Comparison of ENCODE assay signal across 8 cellular contexts in the genomic region with DNA sequence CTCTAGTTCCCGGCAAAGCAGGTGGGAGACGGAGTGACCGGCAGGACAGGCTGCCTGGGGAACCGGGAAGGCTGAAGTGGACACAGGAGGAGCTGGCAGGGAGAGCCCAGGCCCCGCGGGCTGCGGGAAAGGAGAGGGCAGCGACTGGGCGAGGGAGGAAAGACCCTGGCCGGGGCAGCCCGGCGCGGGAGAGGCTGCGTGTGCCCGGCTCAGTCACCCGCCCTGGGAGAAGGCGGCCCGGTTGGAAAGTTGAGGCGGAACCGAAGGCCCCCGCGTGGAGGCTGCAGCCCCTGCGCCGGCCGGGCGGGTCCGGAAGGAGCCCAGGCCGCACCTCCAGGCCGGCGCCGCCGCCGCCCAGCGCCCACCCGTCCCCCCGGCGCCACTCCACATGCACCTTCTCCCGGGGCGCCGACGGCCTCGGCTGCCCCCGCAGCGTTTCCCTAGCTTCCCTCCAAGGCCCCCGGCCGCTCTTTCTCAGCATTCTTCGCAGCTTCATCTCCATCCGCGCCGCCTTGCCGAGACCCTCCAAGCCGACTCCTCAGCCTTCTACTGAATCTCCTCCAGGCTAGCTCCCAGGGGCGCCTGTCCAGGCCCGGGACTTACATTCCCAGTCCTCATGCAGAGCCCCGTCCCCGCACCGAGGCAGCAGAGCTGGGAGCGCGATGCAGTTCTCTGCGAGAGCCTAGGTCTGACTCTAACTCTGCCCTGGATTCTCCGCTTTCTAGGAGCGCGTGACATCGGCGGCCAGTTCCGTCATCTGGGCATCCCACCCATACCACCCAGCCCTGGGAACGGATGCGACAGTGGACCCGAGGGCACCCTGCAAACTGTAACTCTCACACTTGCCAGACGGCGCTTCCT.
DNase-seq lines count a peak whose midpoint lies in the region; ATAC-seq, FAIRE-seq and TF ChIP-seq lines count a peak whose summit lies in the region.

No MANE protein-coding gene starts in this region.

- DNase-seq in activated T-helper 1 cell treated with anti-CD3 and anti-CD28 coated beads, Interleukin-12 subunit alpha, Interleukin-12 subunit beta, Interleukin-2, Interleukin-4 antibody, amounts not matched to agents 30 ng/mL and 10 ng/mL and 1 ng/mL, durations not matched to agents 14 hours and 24 hours and 36 hours (ENCODE audit: low spot score), result no peak
- DNase-seq in left cardiac atrium, result peak; percentile 61
- peak in 2 of 6 donors; percentile 62 to 63 for DNase-seq in pancreas
- DNase-seq in RWPE1 (ENCODE audit: low spot score), result no peak

- H3K9me3 Mint-ChIP-seq in activated T-helper 1 cell treated with anti-CD3 and anti-CD28 coated beads, Interleukin-12 subunit alpha, Interleukin-12 subunit beta, Interleukin-2, Interleukin-4 antibody, amounts not matched to agents 30 ng/mL and 10 ng/mL and 1 ng/mL, durations not matched to agents 14 hours and 24 hours and 36 hours, result peaks cover 3% of the 10 kb centered on the region

- H3K4me1 ChIP-seq in BLaER1, result peaks cover 4% of the 10 kb centered on the region
- peaks cover 13 to 17% (median 14%) of the 10 kb centered on the region in 3 donors for H3K4me1 ChIP-seq in pancreas

- TF ChIP-seq CTCF in pancreas (IDR thresholded peaks at IDR 0.05) (no peak), RWPE1 (conservative IDR thresholded peaks at IDR 0.05; ENCODE audit: low read depth) (no peak)

- intact Hi-C loops in activated T-helper 1 cell treated with anti-CD3 and anti-CD28 coated beads, Interleukin-12 subunit alpha, Interleukin-12 subunit beta, Interleukin-2, Interleukin-4 antibody, amounts not matched to agents 30 ng/mL and 10 ng/mL and 1 ng/mL, durations not matched to agents 14 hours and 24 hours and 36 hours (cut with micrococcal nuclease), result no loop called here
- intact Hi-C loops in left cardiac atrium (cut with DNase I) (no loop called here), pancreas (cut with DNase I) (no loop called here)

- POLR2A ChIA-PET in RWPE1 (lab: Yijun Ruan, JAX; ENCODE audit: low non-redundant PET), result no interaction called here

- H3K27me3 Mint-ChIP-seq in activated T-helper 1 cell treated with anti-CD3 and anti-CD28 coated beads, Interleukin-12 subunit alpha, Interleukin-12 subunit beta, Interleukin-2, Interleukin-4 antibody, amounts not matched to agents 30 ng/mL and 10 ng/mL and 1 ng/mL, durations not matched to agents 14 hours and 24 hours and 36 hours (ENCODE audit: insufficient read depth), result peaks cover 30% of the 10 kb centered on the region

- H3K9ac ChIP-seq in BLaER1, result no peak overlapping the region

- 40% methylated on average over 57 to 71 of the region's 71 CpGs for WGBS in pancreas, 2 donors

- no peak overlapping the region for H3K4me2 ChIP-seq in BLaER1

- H3K4me3 Mint-ChIP-seq in activated T-helper 1 cell treated with anti-CD3 and anti-CD28 coated beads, Interleukin-12 subunit alpha, Interleukin-12 subunit beta, Interleukin-2, Interleukin-4 antibody, amounts not matched to agents 30 ng/mL and 10 ng/mL and 1 ng/mL, durations not matched to agents 14 hours and 24 hours and 36 hours, result peak overlapping the region; percentile 57

- peaks cover 44% of the 10 kb centered on the region for H3K9me3 ChIP-seq in BLaER1
- no peaks in the 10 kb centered on the region for H3K9me3 ChIP-seq in pancreas

- H3K27me3 ChIP-seq in BLaER1 (peaks cover 74% of the 10 kb centered on the region), pancreas (no peaks in the 10 kb centered on the region)

- no peak overlapping the region for H3K27ac ChIP-seq in BLaER1
- no peak overlapping the region for H3K27ac ChIP-seq in pancreas
- H3K27ac ChIP-seq in RWPE1, result no peak overlapping the region

- no peak for FAIRE-seq in pancreas (lab: Jason Lieb, UNC)

- CTCF ChIA-PET in RWPE1 (lab: Yijun Ruan, JAX), result no interaction called here

- H3K36me3 Mint-ChIP-seq in activated T-helper 1 cell treated with anti-CD3 and anti-CD28 coated beads, Interleukin-12 subunit alpha, Interleukin-12 subunit beta, Interleukin-2, Interleukin-4 antibody, amounts not matched to agents 30 ng/mL and 10 ng/mL and 1 ng/mL, durations not matched to agents 14 hours and 24 hours and 36 hours (ENCODE audit: low read depth), result peaks cover 9% of the 10 kb centered on the region

- H3K4me1 Mint-ChIP-seq in activated T-helper 1 cell treated with anti-CD3 and anti-CD28 coated beads, Interleukin-12 subunit alpha, Interleukin-12 subunit beta, Interleukin-2, Interleukin-4 antibody, amounts not matched to agents 30 ng/mL and 10 ng/mL and 1 ng/mL, durations not matched to agents 14 hours and 24 hours and 36 hours (ENCODE audit: low read depth), result peaks cover 37% of the 10 kb centered on the region

- ATAC-seq in left cardiac atrium, result peak; percentile 55 to 59
- peak in 3 of 4 donors; percentile 4 to 16 (median 11) for ATAC-seq in pancreas
- ATAC-seq in HG03108 (IDR thresholded peaks at IDR 0.05; ENCODE audit: unreplicated experiment), result no peak
- no peak for ATAC-seq in HG02973 (IDR thresholded peaks at IDR 0.05; ENCODE audit: unreplicated experiment)
- ATAC-seq in HG02571 (IDR thresholded peaks at IDR 0.05; ENCODE audit: unreplicated experiment), result no peak

- H4K20me1 ChIP-seq in BLaER1, result peaks cover 23% of the 10 kb centered on the region

- peak overlapping the region; percentile 23; the same call in 1 of the 2 replicates for H3K4me3 ChIP-seq in BLaER1
- peak overlapping the region in 2 of 4 donors; percentile 19 to 37 for H3K4me3 ChIP-seq in pancreas

- H3K36me3 ChIP-seq in BLaER1 (no peaks in the 10 kb centered on the region), pancreas (no peaks in the 10 kb centered on the region)

- no peak overlapping the region for H3K27ac Mint-ChIP-seq in activated T-helper 1 cell treated with anti-CD3 and anti-CD28 coated beads, Interleukin-12 subunit alpha, Interleukin-12 subunit beta, Interleukin-2, Interleukin-4 antibody, amounts not matched to agents 30 ng/mL and 10 ng/mL and 1 ng/mL, durations not matched to agents 14 hours and 24 hours and 36 hours

Comparison
In these comparisons a context has a peak if more than half of its experiments do, and no peak if none do; other contexts are left out.
1. ATAC-seq: peak in left cardiac atrium (2 of 2) and pancreas (3 of 4); none in HG03108 (single experiment), HG02973 (single experiment) and HG02571 (single experiment).